ENCODE assay signal across 8 cellular contexts in the genomic region with DNA sequence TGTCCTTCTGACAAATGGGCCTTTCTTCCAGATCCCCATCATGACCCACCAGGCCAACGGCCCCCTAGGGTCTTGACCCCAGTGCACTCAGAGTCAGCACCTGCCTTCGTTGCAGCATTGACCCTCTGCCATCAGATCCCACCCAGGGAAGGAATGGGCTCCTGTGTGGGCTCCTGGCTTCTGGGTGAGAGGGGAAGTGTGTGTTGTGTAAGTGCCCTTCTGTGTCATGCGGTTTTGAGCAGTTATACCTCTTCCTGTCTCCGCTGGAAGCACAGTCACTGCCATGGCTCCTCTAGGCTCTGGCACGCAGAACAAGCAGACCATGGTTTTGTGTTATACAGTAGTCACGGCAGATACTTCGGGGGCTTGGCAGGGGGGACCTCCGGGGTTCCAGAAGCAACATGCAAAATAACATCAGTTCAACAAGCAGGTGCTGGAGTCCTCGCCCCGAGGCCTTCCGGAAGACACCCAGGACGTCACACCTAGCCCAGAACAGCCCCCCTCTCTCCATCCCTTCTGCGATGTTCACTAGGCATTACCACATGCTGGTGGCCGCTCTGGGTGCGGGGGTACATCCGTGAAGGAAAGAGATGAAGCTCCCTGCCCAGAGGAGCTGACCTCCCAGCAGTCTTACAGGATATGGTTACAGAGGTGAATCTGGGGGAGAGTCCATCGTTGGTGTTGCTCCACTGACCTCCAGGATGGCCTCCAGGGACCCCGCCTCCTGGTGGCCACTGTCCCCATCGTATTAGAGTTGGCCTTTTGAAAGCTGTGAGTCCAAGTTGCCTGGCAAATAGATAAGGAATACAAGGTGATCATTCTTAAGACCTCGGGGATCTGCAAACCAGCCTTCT. TPM values are rescaled to one million over a fixed set of nuclear protein-coding genes. Genes with fewer than 3 reads are reported as not detected.
DNase-seq lines count a peak whose midpoint lies in the region; ATAC-seq, FAIRE-seq and TF ChIP-seq lines count a peak whose summit lies in the region.

No MANE protein-coding gene starts in this region.

- peaks cover 66% of the 10 kb centered on the region for H4K20me1 ChIP-seq in Loucy (ENCODE audit: insufficient read depth, low read length, poor library complexity, severe bottlenecking)

- peak overlapping the region; percentile 98 for H3K4me3 ChIP-seq in Loucy (ENCODE audit: low read length, poor library complexity, severe bottlenecking)

- peak; percentile 95 for FAIRE-seq in GM12891 (lab: Jason Lieb, UNC)

- H3K79me2 ChIP-seq in Loucy (ENCODE audit: insufficient read depth, low read length), result peaks cover 88% of the 10 kb centered on the region

- TF ChIP-seq POLR2A in GM12891 (IDR thresholded peaks at IDR 0.05; ENCODE audit: low read depth, low read length), result no peak

- 0 out of 2 replicates have a peak, but pooled peaks cover 5% of the 10 kb centered on the region for H3F3A ChIP-seq in Loucy (ENCODE audit: low read depth)

- H3K9ac ChIP-seq in Loucy (ENCODE audit: low read depth, low read length, poor library complexity, severe bottlenecking), result peak overlapping the region; percentile 97

- intact Hi-C loops in left ventricle myocardium superior (cut with micrococcal nuclease), result no loop called here

- DNase-seq in GM12891 (ENCODE audit: insufficient read length, low spot score) (no peak), left ventricle myocardium superior (peak; percentile 44), NCI-H510A treated with DMSO at 0.1 percent for 48 hours (lab: John Stamatoyannopoulos, UW) (no peak)
- peak; percentile 59 for DNase-seq in activated CD8-positive, alpha-beta memory T cell treated with anti-CD3 and anti-CD28 coated beads, Interleukin-2, amount 50 U/mL, for 4 hours
- peak; percentile 74 for DNase-seq in stimulated activated CD8-positive, alpha-beta memory T cell treated with anti-CD3 and anti-CD28 coated beads, Interleukin-4, amount 100 ng/mL, for 48 hours

- H3K4me2 ChIP-seq in Loucy (ENCODE audit: low read depth, low read length, poor library complexity, severe bottlenecking), result peak overlapping the region; percentile 88

- peak; percentile 52 for TF ChIP-seq CTCF in Loucy (conservative IDR thresholded peaks at IDR 0.05; ENCODE audit: low read length)

- no peaks in the 10 kb centered on the region for H3K9me2 ChIP-seq in Loucy (replicated peaks; ENCODE audit: low read depth, low read length)

- H2AFZ ChIP-seq in Loucy (ENCODE audit: low read length), result peak overlapping the region; percentile 28; the same call in 1 of the 2 replicates

- no peaks in the 10 kb centered on the region for H3K27me3 ChIP-seq in Loucy (ENCODE audit: insufficient read depth, low read length, poor library complexity, severe bottlenecking)

- peaks cover 54% of the 10 kb centered on the region for H3K4me1 ChIP-seq in Loucy (ENCODE audit: insufficient read depth, low read length, poor library complexity, severe bottlenecking)

- ATAC-seq in left ventricle myocardium superior (peak; percentile 14), HG02840 (IDR thresholded peaks at IDR 0.05; ENCODE audit: low FRiP score, unreplicated experiment) (no peak), GM19023 (IDR thresholded peaks at IDR 0.05; ENCODE audit: unreplicated experiment) (no peak)

- H3K36me3 ChIP-seq in Loucy (ENCODE audit: insufficient read depth, low read length), result peaks cover 17% of the 10 kb centered on the region; the same call in 1 of the 2 replicates

- no peaks in the 10 kb centered on the region for H3K9me3 ChIP-seq in Loucy (ENCODE audit: insufficient read depth, low read depth, low read length)

TF ChIP-seq in GM12891, 5 proteins besides CTCF, POLR2A, EP300 and RAD21:
- TF ChIP-seq SPI1 (IDR thresholded peaks at IDR 0.05; ENCODE audit: low read depth, low read length), result peak; percentile 88
- TF ChIP-seq PAX5 (IDR thresholded peaks at IDR 0.05; ENCODE audit: insufficient read depth, low read length, severe bottlenecking), result no peak
- no peak for TF ChIP-seq TAF1 (IDR thresholded peaks at IDR 0.05; ENCODE audit: low read depth, low read length)
TF ChIP-seq in GM12891: peak in this region for 1.

RNA-seq across cellular contexts. Expression of gene KCNAB2, which starts 17.4 kb away (rescaled TPM):
- 47.5 TPM for polyA plus RNA-seq in GM12891 (2012; ENCODE audit: low read depth, missing spikeins)
- total RNA-seq in left ventricle myocardium superior, result 18.5 TPM

RNA-seq across cellular contexts. Expression of gene NPHP4, which starts 36.0 kb away (rescaled TPM):
- 4.0 TPM for polyA plus RNA-seq in GM12891 (2012; ENCODE audit: low read depth, missing spikeins)
- total RNA-seq in left ventricle myocardium superior, result 4.9 TPM

Comparison
In these comparisons a context has a peak if more than half of its experiments do, and no peak if none do; other contexts are left out.
1. DNase-seq: peak in activated CD8-positive, alpha-beta memory T cell treated with anti-CD3 and anti-CD28 coated beads, Interleukin-2, amount 50 U/mL, for 4 hours (single experiment), left ventricle myocardium superior (single experiment) and stimulated activated CD8-positive, alpha-beta memory T cell treated with anti-CD3 and anti-CD28 coated beads, Interleukin-4, amount 100 ng/mL, for 48 hours (single experiment); none in GM12891 (single experiment) and NCI-H510A treated with DMSO at 0.1 percent for 48 hours (single experiment).